Comparison of ENCODE assay signal across 8 cellular contexts in genomic region chr10:68827592-68827959, GRCh38. TPM values are rescaled to one million over a fixed set of nuclear protein-coding genes. Genes with fewer than 3 reads are reported as not detected.
DNase-seq lines count a peak whose midpoint lies in the region; ATAC-seq and TF ChIP-seq lines count a peak whose summit lies in the region.
"Not testable (repeated sequence)": the region's sequence is repeated elsewhere in the genome, so short reads cannot be mapped to it uniquely, and the experiment has no call there.

No MANE protein-coding gene starts in this region.

- H3K4me1 Mint-ChIP-seq in natural killer cell treated with Interleukin-12 subunit alpha and Interleukin-12 subunit beta and Interleukin-15 and Interleukin-18, amount 100 ng/mL, for 72 hours (ENCODE audit: low read depth in 2 of 2), result not testable (repeated sequence)

- POLR2A ChIA-PET in RWPE1 (lab: Yijun Ruan, JAX; ENCODE audit: low non-redundant PET), result interaction anchor here (0.6 to 1.3 kb wide), 3 partner anchors 10 to 189 kb away, joined by 3 to 5 read pairs (median 5); no protein-coding TSS in a partner anchor

- not testable (repeated sequence) for H3K79me2 ChIP-seq in mammary epithelial cell (ENCODE audit: insufficient read depth, low read length)

- not testable (repeated sequence) for H3K27me3 Mint-ChIP-seq in natural killer cell treated with Interleukin-12 subunit alpha and Interleukin-12 subunit beta and Interleukin-15 and Interleukin-18, amount 100 ng/mL, for 72 hours

- H3K4me3 ChIP-seq in GM12864 (ENCODE audit: low read depth, low read length) (peak overlapping the region; percentile 69; the same call in 1 of the 2 replicates), mammary epithelial cell (replicated peaks in 1 of 3; ENCODE audit: insufficient read depth in 1 of 3, low read depth in 2 of 3, low read length in 3 of 3) (peak overlapping the region in 2 of 3 experiments; percentile 50 to 52), right cardiac atrium (ENCODE audit: low read length) (peak overlapping the region; percentile 74), tibial nerve (peak overlapping the region in 3 of 4 donors; percentile 54 to 70 (median 57))

- TF ChIP-seq POLR2A in tibial nerve (IDR thresholded peaks at IDR 0.05), result not testable (repeated sequence)

- not testable (repeated sequence) for H3K9me3 Mint-ChIP-seq in natural killer cell treated with Interleukin-12 subunit alpha and Interleukin-12 subunit beta and Interleukin-15 and Interleukin-18, amount 100 ng/mL, for 72 hours

- not testable (repeated sequence) for TF ChIP-seq EP300 in tibial nerve (IDR thresholded peaks at IDR 0.05)

- not testable (repeated sequence) for TF ChIP-seq CTCF in GM12864 (IDR thresholded peaks at IDR 0.05; ENCODE audit: low read depth, low read length, missing control alignments); RWPE1 (conservative IDR thresholded peaks at IDR 0.05; ENCODE audit: low read depth); mammary epithelial cell (conservative IDR thresholded peaks at IDR 0.05 in 1 of 2, IDR thresholded peaks at IDR 0.05 in 1 of 2; ENCODE audit: extremely low read depth in 1 of 2, insufficient read depth in 1 of 2, low read depth in 1 of 2, low read length in 2 of 2); tibial nerve (IDR thresholded peaks at IDR 0.05)

- H3K27ac ChIP-seq in RWPE1 (peak overlapping the region; percentile 60; the same call in 1 of the 2 replicates), tibial nerve (peak overlapping the region in 1 of 4 donors; percentile 18)
- not testable (repeated sequence) for H3K27ac ChIP-seq in mammary epithelial cell (ENCODE audit: insufficient read depth, low read depth, low read length); right cardiac atrium (ENCODE audit: low read length)

- intact Hi-C loops in mammary epithelial cell (cut with micrococcal nuclease), result loop anchor here (2.0 kb wide), 1 partner anchor 31 kb away; no protein-coding TSS in a partner anchor
- intact Hi-C loops in right cardiac atrium (cut with DNase I), result not testable (repeated sequence)

- H3K4me2 ChIP-seq in mammary epithelial cell (ENCODE audit: insufficient read depth, low read depth, low read length), result peak overlapping the region; percentile 99

- in situ Hi-C loops in mammary epithelial cell (cut with MboI; ENCODE audit: low sequenced_read_pairs in 2 of 2), result not testable (repeated sequence)

- DNase-seq in GM12864 (ENCODE audit: low read depth); RWPE1 (ENCODE audit: low spot score); mammary epithelial cell; right cardiac atrium; natural killer cell treated with Interleukin-12 subunit alpha and Interleukin-12 subunit beta and Interleukin-15 and Interleukin-18, amount 100 ng/mL, for 72 hours (ENCODE audit: low spot score); tibial nerve (ENCODE audit: low spot score in 2 of 2): not testable (repeated sequence)

- peak overlapping the region; percentile 92 for H2AFZ ChIP-seq in mammary epithelial cell (ENCODE audit: low read depth, low read length)

- ATAC-seq in GM21515 (IDR thresholded peaks at IDR 0.05; ENCODE audit: unreplicated experiment), result peak; percentile 38
- peak; percentile 37 for ATAC-seq in HG03103 (IDR thresholded peaks at IDR 0.05; ENCODE audit: low read depth, unreplicated experiment)
- ATAC-seq in right cardiac atrium, result not testable (repeated sequence)
- peak; percentile 48 to 59 for ATAC-seq in natural killer cell treated with Interleukin-12 subunit alpha and Interleukin-12 subunit beta and Interleukin-15 and Interleukin-18, amount 100 ng/mL, for 72 hours

- H3K36me3 Mint-ChIP-seq in natural killer cell treated with Interleukin-12 subunit alpha and Interleukin-12 subunit beta and Interleukin-15 and Interleukin-18, amount 100 ng/mL, for 72 hours, result not testable (repeated sequence)

- not testable (repeated sequence) for H3K27ac Mint-ChIP-seq in natural killer cell treated with Interleukin-12 subunit alpha and Interleukin-12 subunit beta and Interleukin-15 and Interleukin-18, amount 100 ng/mL, for 72 hours

- H3K4me3 Mint-ChIP-seq in natural killer cell treated with Interleukin-12 subunit alpha and Interleukin-12 subunit beta and Interleukin-15 and Interleukin-18, amount 100 ng/mL, for 72 hours, result not testable (repeated sequence)

- H3K9me3 ChIP-seq in mammary epithelial cell (replicated peaks; ENCODE audit: insufficient read depth, low read length); right cardiac atrium (ENCODE audit: control insufficient read depth, low read length); tibial nerve: not testable (repeated sequence)

- CTCF ChIA-PET in RWPE1 (lab: Yijun Ruan, JAX) (interaction anchor here (0.7 to 0.8 kb wide), 2 partner anchors 10 to 421 kb away, joined by 3 to 5 read pairs; partner anchors contain the start of gene RUFY2), mammary epithelial cell (lab: Charles Lee; ENCODE audit: low non-redundant PET) (interaction anchor here (0.6 kb wide), 1 partner anchor 35 kb away, joined by 3 read pairs; no protein-coding TSS in a partner anchor)

- not testable (repeated sequence) for BruUV-seq in mammary epithelial cell (replicated peaks; lab: Mats Ljungman, UMichigan)

- not testable (repeated sequence) for H3K36me3 ChIP-seq in mammary epithelial cell (ENCODE audit: insufficient read depth, low read length); tibial nerve

- no CpG with 5 or more reads among the region's 58 CpGs for WGBS in mammary epithelial cell (ENCODE audit: low coverage, missing lambda C conversion rate)
- WGBS in right cardiac atrium, result 0% methylated on average over 13 of the region's 58 CpGs
- 0% methylated on average over 21 of the region's 58 CpGs; no CpG with 5 or more reads in 1 of the 2 donors for WGBS in tibial nerve, 2 donors

- H3K9ac ChIP-seq in mammary epithelial cell (ENCODE audit: insufficient read depth, low read length), result not testable (repeated sequence)

- H3K27me3 ChIP-seq in mammary epithelial cell (ENCODE audit: insufficient read depth, low read length); right cardiac atrium (ENCODE audit: control insufficient read depth, insufficient read depth); tibial nerve: not testable (repeated sequence)

- not testable (repeated sequence) for H4K20me1 ChIP-seq in mammary epithelial cell (ENCODE audit: insufficient read depth, low read length)

- dilution Hi-C loops in mammary epithelial cell (cut with HindIII; ENCODE audit: low sequenced_read_pairs), result not testable (repeated sequence)

- H3K4me1 ChIP-seq in mammary epithelial cell (ENCODE audit: insufficient read depth, low read length); right cardiac atrium (ENCODE audit: control insufficient read depth, insufficient read depth, low read length): not testable (repeated sequence)
- H3K4me1 ChIP-seq in tibial nerve, result peaks cover 0 to 11% (median 4%) of the 10 kb centered on the region in 4 donors

RNA-seq across cellular contexts. Expression of gene STOX1, which starts 0.2 kb away (rescaled TPM):
- total RNA-seq in mammary epithelial cell (under 1 TPM; 0.07 to 0.17 TPM), right cardiac atrium (under 1 TPM; 0.14 to 0.45 (median 0.25) TPM), tibial nerve (1 to 10 TPM; 1.2 to 5.7 (median 3.2) TPM)
- polyA plus RNA-seq in mammary epithelial cell (0.07 TPM), right cardiac atrium (0.25 TPM)
- not detected for polyA minus RNA-seq in mammary epithelial cell
- total RNA-seq in natural killer cell treated with Interleukin-12 subunit alpha and Interleukin-12 subunit beta and Interleukin-15 and Interleukin-18, amount 100 ng/mL, for 72 hours, result under 1 TPM; 0.19 to 0.50 TPM
